Comparison of ENCODE assay signal across 14 cellular contexts in the genomic region with DNA sequence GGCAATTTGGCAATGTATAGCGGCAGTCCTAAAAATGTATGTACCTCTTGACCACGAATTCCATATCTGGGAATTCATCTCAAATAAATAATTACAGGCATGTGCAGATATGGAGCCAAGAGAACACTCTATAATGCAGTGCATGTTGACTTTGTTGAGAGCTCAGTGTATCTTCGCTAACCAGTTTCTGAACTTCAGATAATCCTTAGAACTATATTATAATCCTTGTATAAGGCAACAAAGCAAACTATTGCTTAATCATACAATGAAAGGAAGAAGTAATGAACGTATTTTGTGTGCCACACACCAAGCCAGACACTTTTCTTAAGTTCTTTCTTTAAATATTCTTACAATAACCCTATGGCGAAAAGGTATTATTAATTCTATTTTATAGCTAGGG.
"Had no signal": no experiment of that assay in that cellular context is flagged by ENCODE, and none has a peak within 500 bp of the region (broad histone marks: within the 10 kb centered on the region; RNA-seq: fewer than 3 reads in every experiment).

No MANE protein-coding gene starts in this region.

- H3K9me3 ChIP-seq: sigmoid colon, upper lobe of left lung had no signal

- H3K27ac Mint-ChIP-seq: brain; effector memory CD8-positive, alpha-beta T cell had no signal

- H3K4me1 Mint-ChIP-seq: neural crest cell had no signal

- H3K27me3 ChIP-seq: sigmoid colon, upper lobe of left lung had no signal

- H3K36me3 Mint-ChIP-seq: brain had no signal

- H3K4me3 Mint-ChIP-seq: brain; central memory CD8-positive, alpha-beta T cell; effector memory CD8-positive, alpha-beta T cell; neural crest cell had no signal

- H3K27ac ChIP-seq: epithelial cell of prostate, sigmoid colon had no signal

- H3K4me3 ChIP-seq: sigmoid colon, upper lobe of left lung had no signal

- DNase-seq: activated CD4-positive, alpha-beta T cell treated with anti-CD3 and anti-CD28 coated beads, Interleukin-2, amount 50 U/mL, for 48 hours; activated CD4-positive, CD25-positive, alpha-beta regulatory T cell; activated gamma-delta T cell treated with Interleukin-2 at 50 U/mL for 16 hours; cortex of kidney; effector memory CD8-positive, alpha-beta T cell; left ventricle myocardium superior; sigmoid colon; stimulated activated CD4-positive, alpha-beta T cell treated with anti-CD3 and anti-CD28 coated beads, Interleukin-12 subunit alpha, Interleukin-12 subunit beta, amount 100 ng/mL, for 4 hours; stimulated activated naive CD4-positive, alpha-beta T cell treated with Interleukin-2 at 50 U/mL for 16 hours; upper lobe of left lung had no signal

- H3K9me3 Mint-ChIP-seq: central memory CD8-positive, alpha-beta T cell; effector memory CD8-positive, alpha-beta T cell; neural crest cell had no signal

- H3K36me3 ChIP-seq: sigmoid colon, upper lobe of left lung had no signal
